In genomic region chr2:70903641-70904340, GRCh38 we compare ENCODE assay signal across 24 cellular contexts. TPM values are rescaled to one million over a fixed set of nuclear protein-coding genes. Genes with fewer than 3 reads are reported as not detected.
DNase-seq lines count a peak whose midpoint lies in the region; ATAC-seq and TF ChIP-seq lines count a peak whose summit lies in the region.
"Had no signal": no experiment of that assay in that cellular context is flagged by ENCODE, and none has a peak within 500 bp of the region (broad histone marks: within the 10 kb centered on the region; RNA-seq: fewer than 3 reads in every experiment).

No MANE protein-coding gene starts in this region.

- H3K14ac ChIP-seq in neuronal stem cell (ENCODE audit: low read length), result no peak overlapping the region

- H3K27me3 Mint-ChIP-seq in activated CD8-positive, alpha-beta T cell treated with anti-CD3 and anti-CD28 coated beads, Interleukin-2, amount 10 ng/mL, durations not matched to agents 7 days and 5 days (ENCODE audit: low read depth), result peaks cover 87% of the 10 kb centered on the region
- H3K27me3 Mint-ChIP-seq in activated CD8-positive, alpha-beta T cell treated with anti-CD3 and anti-CD28 coated beads for 36 hours, result peaks cover 85% of the 10 kb centered on the region

- H3K4me1 ChIP-seq in HEK293 (ENCODE audit: control insufficient read depth, insufficient read depth, low read length), result peaks cover 2% of the 10 kb centered on the region; the same call in 1 of the 2 replicates
- H3K4me1 ChIP-seq in iPS-15b (ENCODE audit: control insufficient read depth, insufficient read depth, low read length), result peaks cover 4% of the 10 kb centered on the region
- H3K4me1 ChIP-seq in neuronal stem cell (ENCODE audit: control insufficient read depth in 2 of 2, insufficient read depth in 1 of 2, low read depth in 1 of 2, low read length in 2 of 2), result peaks cover 13 to 24% of the 10 kb centered on the region in 2 donors

- H3K79me1 ChIP-seq in neuronal stem cell (ENCODE audit: low read depth, low read length), result no peaks in the 10 kb centered on the region

- no peak overlapping the region for H4K91ac ChIP-seq in neuronal stem cell (ENCODE audit: low read depth, low read length, poor library complexity)

- H3K27ac ChIP-seq in HEK293 (ENCODE audit: extremely low read depth, low read depth, low read length) (no peak overlapping the region), neuronal stem cell (replicated peaks; ENCODE audit: low read length) (no peak overlapping the region)
- H3K27ac ChIP-seq: 22Rv1, BLaER1 had no signal

- no CpG with 5 or more reads among the region's 25 CpGs for WGBS in neuronal stem cell (ENCODE audit: extremely low coverage in 2 of 2, insufficient read length in 2 of 2, insufficient replicate concordance in 1 of 2), 2 donors

- H2BK5ac ChIP-seq in neuronal stem cell (ENCODE audit: low read length), result no peak overlapping the region

- no peak for TF ChIP-seq CTCF in activated CD8-positive, alpha-beta T cell treated with anti-CD3 and anti-CD28 coated beads for 36 hours (IDR thresholded peaks at IDR 0.05)
- no peak for TF ChIP-seq CTCF in HEK293 (tag by site-specific recombination; IDR thresholded peaks at IDR 0.05)

- peaks cover 98% of the 10 kb centered on the region for H3K27me3 ChIP-seq in iPS-15b (ENCODE audit: control insufficient read depth, insufficient read depth, low read length)
- peaks cover 10 to 92% (median 53%) of the 10 kb centered on the region in 3 experiments for H3K27me3 ChIP-seq in neuronal stem cell (ENCODE audit: control insufficient read depth in 3 of 3, insufficient read depth in 3 of 3, low read depth in 1 of 3, low read length in 3 of 3)

- H3K9me3 ChIP-seq in HEK293 (ENCODE audit: control insufficient read depth, insufficient read depth, low read depth, low read length) (no peaks in the 10 kb centered on the region), iPS-15b (ENCODE audit: control insufficient read depth, insufficient read depth, low read length) (no peaks in the 10 kb centered on the region), neuronal stem cell (replicated peaks in 1 of 2; ENCODE audit: control insufficient read depth in 2 of 2, insufficient read depth in 1 of 2, low read depth in 1 of 2, low read length in 2 of 2) (peaks cover 3 to 14% of the 10 kb centered on the region in 2 donors)
- H3K9me3 ChIP-seq: Caco-2 had no signal

- no peak overlapping the region for H4K8ac ChIP-seq in neuronal stem cell (ENCODE audit: low read depth, low read length)

- H3K9me3 Mint-ChIP-seq in activated CD8-positive, alpha-beta T cell treated with anti-CD3 and anti-CD28 coated beads, Interleukin-2, amount 10 ng/mL, durations not matched to agents 7 days and 5 days (ENCODE audit: insufficient read depth), result no peaks in the 10 kb centered on the region
- no peaks in the 10 kb centered on the region for H3K9me3 Mint-ChIP-seq in activated CD8-positive, alpha-beta T cell treated with anti-CD3 and anti-CD28 coated beads for 36 hours
- H3K9me3 Mint-ChIP-seq: CD4-positive, alpha-beta T cell had no signal

- H3K36me3 ChIP-seq in HEK293 (ENCODE audit: control insufficient read depth in 2 of 2, insufficient read depth in 1 of 2, low read length in 2 of 2) (peaks cover 5 to 37% of the 10 kb centered on the region in 2 experiments; a peak in 2 of 3 replicates), iPS-15b (ENCODE audit: control insufficient read depth, insufficient read depth, low read length) (no peaks in the 10 kb centered on the region), neuronal stem cell (replicated peaks in 1 of 2; ENCODE audit: control insufficient read depth in 2 of 2, insufficient read depth in 2 of 2, low read length in 2 of 2) (peaks cover 0 to 44% of the 10 kb centered on the region in 2 donors)
- H3K36me3 ChIP-seq: BLaER1 had no signal

- H3K4me3 ChIP-seq in HEK293 (ENCODE audit: low read depth, low read length) (no peak overlapping the region), iPS-15b (ENCODE audit: low read depth, low read length) (peak overlapping the region; percentile 6), neuronal stem cell (ENCODE audit: low read length in 2 of 2) (no peak overlapping the region)
- H3K4me3 ChIP-seq: BLaER1 had no signal

- H3K4me2 ChIP-seq in neuronal stem cell (ENCODE audit: insufficient read depth, low read length, poor library complexity, severe bottlenecking), result no peak overlapping the region
- H3K4me2 ChIP-seq: BLaER1 had no signal

- no peak overlapping the region for H2AFZ ChIP-seq in neuronal stem cell (ENCODE audit: low read length)

- CTCF ChIA-PET in activated CD8-positive, alpha-beta T cell treated with anti-CD3 and anti-CD28 coated beads, Interleukin-2, amount 10 ng/mL, durations not matched to agents 7 days and 5 days (lab: Charles Lee), result no interaction called here
- CTCF ChIA-PET in activated CD8-positive, alpha-beta T cell treated with anti-CD3 and anti-CD28 coated beads for 36 hours (lab: Charles Lee), result interaction anchor here (1.0 to 1.4 kb wide), 2 partner anchors 16 to 33 kb away, joined by 3 read pairs; no protein-coding TSS in a partner anchor
- CTCF ChIA-PET in HEK293 (lab: Yijun Ruan, JAX), result interaction anchor here (0.5 to 0.6 kb wide), 2 partner anchors 47 to 68 kb away, joined by 3 to 4 read pairs; partner anchors contain the start of gene CD207

- peak overlapping the region; percentile 2 for H3K18ac ChIP-seq in neuronal stem cell (ENCODE audit: low read length)

- H2BK15ac ChIP-seq in neuronal stem cell (ENCODE audit: low read length), result peak overlapping the region; percentile 72

- ATAC-seq in activated CD8-positive, alpha-beta T cell treated with anti-CD3 and anti-CD28 coated beads, Interleukin-2, amount 10 ng/mL, durations not matched to agents 7 days and 5 days, result no peak
- no peak for ATAC-seq in activated CD8-positive, alpha-beta T cell treated with anti-CD3 and anti-CD28 coated beads for 36 hours
- ATAC-seq: PC-3 had no signal

- no peak overlapping the region for H3K4me3 Mint-ChIP-seq in activated CD8-positive, alpha-beta T cell treated with anti-CD3 and anti-CD28 coated beads, Interleukin-2, amount 10 ng/mL, durations not matched to agents 7 days and 5 days
- no peak overlapping the region for H3K4me3 Mint-ChIP-seq in activated CD8-positive, alpha-beta T cell treated with anti-CD3 and anti-CD28 coated beads for 36 hours
- H3K4me3 Mint-ChIP-seq: CD4-positive, alpha-beta T cell had no signal

- no peak overlapping the region for H3K23ac ChIP-seq in neuronal stem cell (ENCODE audit: low read depth, low read length, poor library complexity)

- DNase-seq in activated CD8-positive, alpha-beta T cell treated with anti-CD3 and anti-CD28 coated beads, Interleukin-2, amount 10 ng/mL, durations not matched to agents 7 days and 5 days, result peak; percentile 16
- no peak for DNase-seq in activated CD8-positive, alpha-beta T cell treated with anti-CD3 and anti-CD28 coated beads for 36 hours
- DNase-seq in neuronal stem cell (ENCODE audit: low spot score) (no peak), NCI-H510A treated with DMSO at 0.1 percent for 48 hours (lab: John Stamatoyannopoulos, UW) (no peak), DMS114 treated with DMSO at 0.1 percent for 48 hours (lab: John Stamatoyannopoulos, UW; ENCODE audit: unreplicated experiment) (no peak), OCI-M2 (lab: John Stamatoyannopoulos, UW; ENCODE audit: unreplicated experiment) (no peak)
- DNase-seq: ACHN; Caco-2; CD4-positive, alpha-beta T cell; DMS 273 treated with DMSO at 0.1 percent for 48 hours; DND-41; Kasumi-1; NCI-H1694 treated with DMSO at 0.1 percent for 48 hours; NCI-H2081 treated with DMSO at 0.1 percent for 48 hours; NCI-H2171 treated with DMSO at 0.1 percent for 48 hours; NCI-H446; NCI-H526 treated with DMSO at 0.1 percent for 48 hours; PC-3; SHP77 had no signal

- H3K9ac ChIP-seq in iPS-15b (ENCODE audit: low read depth, low read length) (no peak overlapping the region), neuronal stem cell (ENCODE audit: low read depth, low read length, poor library complexity) (no peak overlapping the region)
- H3K9ac ChIP-seq: BLaER1 had no signal

- POLR2A ChIA-PET in activated CD8-positive, alpha-beta T cell treated with anti-CD3 and anti-CD28 coated beads, Interleukin-2, amount 10 ng/mL, durations not matched to agents 7 days and 5 days (lab: Charles Lee), result no interaction called here
- POLR2A ChIA-PET in activated CD8-positive, alpha-beta T cell treated with anti-CD3 and anti-CD28 coated beads for 36 hours (lab: Charles Lee), result no interaction called here
- POLR2A ChIA-PET in HEK293 (lab: Yijun Ruan, JAX), result no interaction called here

- H3K36me3 Mint-ChIP-seq in activated CD8-positive, alpha-beta T cell treated with anti-CD3 and anti-CD28 coated beads, Interleukin-2, amount 10 ng/mL, durations not matched to agents 7 days and 5 days (ENCODE audit: low read depth), result no peaks in the 10 kb centered on the region
- no peaks in the 10 kb centered on the region for H3K36me3 Mint-ChIP-seq in activated CD8-positive, alpha-beta T cell treated with anti-CD3 and anti-CD28 coated beads for 36 hours (ENCODE audit: low read depth)

- no peak overlapping the region for H2BK120ac ChIP-seq in neuronal stem cell (ENCODE audit: low read depth, low read length)

- H3K4me1 Mint-ChIP-seq in activated CD8-positive, alpha-beta T cell treated with anti-CD3 and anti-CD28 coated beads, Interleukin-2, amount 10 ng/mL, durations not matched to agents 7 days and 5 days (ENCODE audit: low read depth), result peaks cover 15% of the 10 kb centered on the region
- peaks cover 20% of the 10 kb centered on the region for H3K4me1 Mint-ChIP-seq in activated CD8-positive, alpha-beta T cell treated with anti-CD3 and anti-CD28 coated beads for 36 hours (ENCODE audit: low read depth)

- intact Hi-C loops in activated CD8-positive, alpha-beta T cell treated with anti-CD3 and anti-CD28 coated beads for 36 hours (cut with micrococcal nuclease), result no loop called here

- no peak overlapping the region for H3K27ac Mint-ChIP-seq in activated CD8-positive, alpha-beta T cell treated with anti-CD3 and anti-CD28 coated beads, Interleukin-2, amount 10 ng/mL, durations not matched to agents 7 days and 5 days
- H3K27ac Mint-ChIP-seq in activated CD8-positive, alpha-beta T cell treated with anti-CD3 and anti-CD28 coated beads for 36 hours, result no peak overlapping the region
- H3K27ac Mint-ChIP-seq: CD4-positive, alpha-beta T cell had no signal

- H3K4ac ChIP-seq in neuronal stem cell (ENCODE audit: low read length), result no peak overlapping the region

- H2BK12ac ChIP-seq in neuronal stem cell (ENCODE audit: low read length), result peak overlapping the region; percentile 16

- peak overlapping the region; percentile 82 for H2AK5ac ChIP-seq in neuronal stem cell (ENCODE audit: low read depth, low read length)

RNA-seq across cellular contexts. Expression of gene VAX2, which starts 3.4 kb away (rescaled TPM):
- total RNA-seq in activated CD8-positive, alpha-beta T cell treated with anti-CD3 and anti-CD28 coated beads, Interleukin-2, amount 10 ng/mL, durations not matched to agents 7 days and 5 days, result not detected
- total RNA-seq in activated CD8-positive, alpha-beta T cell treated with anti-CD3 and anti-CD28 coated beads for 36 hours, result not detected
- polyA plus RNA-seq in neuronal stem cell (2013, experiment 1 of 2), result 2.1 TPM
- 2.4 TPM for polyA plus RNA-seq in neuronal stem cell (2013, experiment 2 of 2)
- total RNA-seq: CD4-positive, alpha-beta T cell; MCF 10A; PC-3 had no signal

RNA-seq across cellular contexts. Expression of gene ATP6V1B1, which starts 31.9 kb away (rescaled TPM):
- total RNA-seq in activated CD8-positive, alpha-beta T cell treated with anti-CD3 and anti-CD28 coated beads, Interleukin-2, amount 10 ng/mL, durations not matched to agents 7 days and 5 days, result not detected
- not detected for total RNA-seq in activated CD8-positive, alpha-beta T cell treated with anti-CD3 and anti-CD28 coated beads for 36 hours
- 1.9 TPM for polyA plus RNA-seq in neuronal stem cell (2013, experiment 1 of 2)
- 2.3 TPM for polyA plus RNA-seq in neuronal stem cell (2013, experiment 2 of 2)
- total RNA-seq: CD4-positive, alpha-beta T cell; MCF 10A; PC-3 had no signal
